In genomic region chr2:239918749-239919148, GRCh38 we compare ENCODE assay signal across 22 cellular contexts.
"Had no signal": no experiment of that assay in that cellular context is flagged by ENCODE, and none has a peak within 500 bp of the region (broad histone marks: within the 10 kb centered on the region; RNA-seq: fewer than 3 reads in every experiment).

No MANE protein-coding gene starts in this region.

- H3K4me1 Mint-ChIP-seq: immature natural killer cell, nephron progenitor cell, T-cell had no signal

- ATAC-seq: activated T-cell treated with anti-CD3 and anti-CD28 coated beads, Interleukin-2, amount 50 U/mL, for 4 hours; mucosa of descending colon; T-cell had no signal

- DNase-seq: activated CD4-positive, alpha-beta T cell treated with anti-CD3 and anti-CD28 coated beads for 1 hour; activated naive CD4-positive, alpha-beta T cell treated with anti-CD3 and anti-CD28 coated beads, Interleukin-2, amount 10 ng/mL, durations not matched to agents 7 days and 5 days; activated T-cell treated with anti-CD3 and anti-CD28 coated beads, Interleukin-2, amount 50 U/mL, for 4 hours; amygdala; cerebellar nuclear complex; effector CD8-positive, alpha-beta T cell; foreskin melanocyte; glutamatergic neuron; immature natural killer cell; mesenchymal stem cell; mucosa of descending colon; nephron progenitor cell; sigmoid colon; SJCRH30; stimulated activated CD4-positive, alpha-beta T cell treated with anti-CD3 and anti-CD28 coated beads, Interleukin-4, amount 100 ng/mL, for 1 hour; stimulated activated naive CD4-positive, alpha-beta T cell treated with Interleukin-2 at 50 U/mL for 16 hours; thyroid gland had no signal

- H3K27ac ChIP-seq: hepatocyte, sigmoid colon, SJCRH30, thyroid gland, uterus had no signal

- H3K4me3 ChIP-seq: hepatocyte, mucosa of descending colon, sigmoid colon, SJCRH30, smooth muscle cell, thyroid gland, uterus had no signal

- H3K27me3 Mint-ChIP-seq: activated naive CD4-positive, alpha-beta T cell treated with anti-CD3 and anti-CD28 coated beads, Interleukin-2, amount 10 ng/mL, durations not matched to agents 7 days and 5 days had no signal

- H3K27ac Mint-ChIP-seq: activated naive CD4-positive, alpha-beta T cell treated with anti-CD3 and anti-CD28 coated beads, Interleukin-2, amount 10 ng/mL, durations not matched to agents 7 days and 5 days; immature natural killer cell; nephron progenitor cell; T-cell; T-helper 2 cell treated with Interferon-gamma antibody and Interleukin-4, amounts not matched to agents 5 μg/mL and 100 μg/mL, for 36 hours had no signal

- H3K4me3 Mint-ChIP-seq: activated naive CD4-positive, alpha-beta T cell treated with anti-CD3 and anti-CD28 coated beads, Interleukin-2, amount 10 ng/mL, durations not matched to agents 7 days and 5 days; activated T-cell treated with anti-CD3 and anti-CD28 coated beads, Interleukin-2, amount 50 U/mL, for 4 hours; immature natural killer cell; nephron progenitor cell; T-cell; T-helper 2 cell treated with Interferon-gamma antibody and Interleukin-4, amounts not matched to agents 5 μg/mL and 100 μg/mL, for 36 hours had no signal

- H3K4me1 ChIP-seq: SJCRH30, thyroid gland, uterus had no signal

- H3K36me3 ChIP-seq: sigmoid colon, SJCRH30, thyroid gland, uterus had no signal

- H3K27me3 ChIP-seq: hepatocyte, sigmoid colon, SJCRH30, thyroid gland, uterus had no signal

- H3K9me3 ChIP-seq: thyroid gland had no signal
